21 cellular contexts compared by ENCODE assay signal in the genomic region with DNA sequence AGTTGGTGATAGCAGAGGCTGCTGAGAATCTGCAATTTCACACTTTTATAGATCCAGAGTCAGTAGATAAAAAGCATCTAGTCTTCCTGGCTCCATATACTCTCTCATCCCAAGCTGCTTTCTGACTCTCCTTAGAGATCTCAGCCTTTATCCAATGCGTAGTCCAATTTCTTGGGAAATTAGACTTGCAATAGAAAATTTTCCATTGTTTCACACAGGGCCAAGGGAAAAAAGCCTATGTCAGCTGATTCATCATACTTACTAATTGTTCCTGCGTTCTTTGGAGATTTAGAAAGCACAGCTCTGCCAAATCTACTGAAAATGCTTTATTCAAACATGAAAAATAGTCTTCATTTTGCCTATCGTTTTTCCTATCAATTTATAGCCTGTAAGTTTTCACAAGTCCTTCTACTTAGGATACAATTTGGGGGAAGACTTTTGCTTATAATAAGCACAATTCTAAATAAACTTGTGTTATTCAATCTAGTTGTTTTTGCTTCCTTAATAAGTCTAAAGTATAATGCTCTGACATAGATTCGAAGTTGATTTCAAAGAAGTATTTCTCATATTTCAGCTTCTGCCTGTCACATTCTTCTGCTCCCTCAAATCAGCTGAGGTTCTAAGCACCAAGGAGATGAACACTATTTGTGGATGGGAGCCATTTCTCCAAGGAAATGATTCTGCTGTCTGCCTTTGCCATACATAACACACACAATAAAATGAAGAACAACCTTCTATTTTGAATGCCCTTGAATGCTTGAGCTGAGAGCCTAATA.
DNase-seq lines count a peak whose midpoint lies in the region; ATAC-seq and TF ChIP-seq lines count a peak whose summit lies in the region.
"Had no signal": no experiment of that assay in that cellular context is flagged by ENCODE, and none has a peak within 500 bp of the region (broad histone marks: within the 10 kb centered on the region; RNA-seq: fewer than 3 reads in every experiment).

No MANE protein-coding gene starts in this region.

- ATAC-seq in Right ventricle myocardium superior (ENCODE audit: poor library complexity) (peak; percentile 52), GM19397 (IDR thresholded peaks at IDR 0.05; ENCODE audit: unreplicated experiment) (no peak)
- ATAC-seq: body of pancreas, lower lobe of right lung, natural killer cell had no signal

- intact Hi-C loops in Right ventricle myocardium superior (cut with DNase I) (no loop called here), cardiac septum (cut with DNase I) (loop anchor here (10.0 kb wide), 1 partner anchor 88 kb away; no protein-coding TSS in a partner anchor), vagina (cut with DNase I) (no loop called here), Calu3 (cut with micrococcal nuclease; ENCODE audit: unreplicated experiment) (no loop called here)

- no peaks in the 10 kb centered on the region for H3K9me3 ChIP-seq in vagina
- H3K9me3 ChIP-seq: body of pancreas, lower lobe of right lung, prostate gland, tibial nerve had no signal

- no peaks in the 10 kb centered on the region for H3K27me3 ChIP-seq in vagina
- H3K27me3 ChIP-seq: body of pancreas, tibial nerve had no signal

- H3K27ac Mint-ChIP-seq in Calu3 (ENCODE audit: unreplicated experiment): no peak overlapping the region
- H3K27ac Mint-ChIP-seq: CD14-positive monocyte, natural killer cell had no signal

- H3K36me3 ChIP-seq in vagina: no peaks in the 10 kb centered on the region
- H3K36me3 ChIP-seq: lower lobe of right lung, prostate gland, tibial nerve had no signal

- H3K27ac ChIP-seq in cingulate gyrus (ENCODE audit: low read depth, low read length): peak overlapping the region; percentile 70
- H3K27ac ChIP-seq in vagina: peak overlapping the region; percentile 33
- H3K27ac ChIP-seq: body of pancreas, lower lobe of right lung, prostate gland, tibial nerve had no signal

- no peak for TF ChIP-seq POLR2A in vagina (IDR thresholded peaks at IDR 0.05)

- CTCF ChIA-PET in Calu3 (lab: Charles Lee): no interaction called here

- no peak for DNase-seq in Right ventricle myocardium superior
- DNase-seq in cardiac septum (ENCODE audit: low spot score): no peak
- DNase-seq in myocyte (ENCODE audit: low read depth): peak; percentile 35
- no peak for DNase-seq in vagina (ENCODE audit: extremely low spot score in 2 of 2)
- DNase-seq in NCI-H2107 (lab: John Stamatoyannopoulos, UW): no peak
- DNase-seq in Calu3: no peak
- DNase-seq: activated CD4-positive, alpha-beta T cell treated with anti-CD3 and anti-CD28 coated beads for 48 hours; activated CD8-positive, alpha-beta memory T cell treated with anti-CD3 and anti-CD28 coated beads, Interleukin-2, amount 50 U/mL, for 48 hours; body of pancreas; lower lobe of right lung; MV-4-11; natural killer cell; NCI-H2029; NCI-H446 treated with DMSO at 0.1 percent for 48 hours; RPMI8226; SW 1271 had no signal

- peaks cover 49% of the 10 kb centered on the region for H3K27me3 Mint-ChIP-seq in Calu3 (ENCODE audit: unreplicated experiment)

- H3K4me3 Mint-ChIP-seq in Calu3 (ENCODE audit: low read depth, unreplicated experiment): no peak overlapping the region
- H3K4me3 Mint-ChIP-seq: CD14-positive monocyte, natural killer cell had no signal

- TF ChIP-seq CTCF in vagina (IDR thresholded peaks at IDR 0.05) (no peak), Calu3 (IDR thresholded peaks at IDR 0.05; ENCODE audit: unreplicated experiment) (no peak)

- no peaks in the 10 kb centered on the region for H3K9me3 Mint-ChIP-seq in Calu3 (ENCODE audit: low read depth, unreplicated experiment)
- H3K9me3 Mint-ChIP-seq: CD14-positive monocyte, natural killer cell had no signal

- H3K4me3 ChIP-seq in vagina: no peak overlapping the region
- H3K4me3 ChIP-seq: body of pancreas, lower lobe of right lung, prostate gland, tibial nerve had no signal

- no peaks in the 10 kb centered on the region for H3K36me3 Mint-ChIP-seq in Calu3 (ENCODE audit: insufficient read depth, unreplicated experiment)
- H3K36me3 Mint-ChIP-seq: CD14-positive monocyte, natural killer cell had no signal

- BruUV-seq in Calu3 (replicated peaks; lab: Mats Ljungman, UMichigan): no TSS peak

- no peaks in the 10 kb centered on the region for H3K4me1 Mint-ChIP-seq in Calu3 (ENCODE audit: low read depth, unreplicated experiment)
- H3K4me1 Mint-ChIP-seq: CD14-positive monocyte, natural killer cell had no signal

- no peaks in the 10 kb centered on the region for H3K4me1 ChIP-seq in vagina
- H3K4me1 ChIP-seq: body of pancreas, lower lobe of right lung, prostate gland had no signal
